8 cellular contexts compared by ENCODE assay signal in the genomic region with DNA sequence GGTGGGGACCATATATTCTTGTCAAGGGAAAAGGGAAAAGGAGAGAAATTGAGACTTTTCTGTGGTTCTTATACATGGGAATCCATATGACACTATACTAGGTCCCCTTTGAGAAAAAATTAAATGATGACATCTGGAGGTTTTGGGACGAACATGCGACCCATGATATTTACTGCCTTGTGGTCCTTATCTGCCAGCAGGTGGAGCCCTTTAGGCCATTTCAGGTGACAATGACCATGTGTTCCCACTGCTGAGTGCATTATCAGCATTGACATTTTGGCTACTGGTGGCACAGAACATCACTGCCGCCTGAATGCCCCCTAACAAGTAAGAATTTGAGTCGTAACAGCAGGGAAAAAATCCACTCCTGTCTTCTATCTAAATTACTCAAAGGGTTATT.
DNase-seq lines count a peak whose midpoint lies in the region; ATAC-seq, FAIRE-seq and TF ChIP-seq lines count a peak whose summit lies in the region.

No MANE protein-coding gene starts in this region.

- DNase-seq in SIG-M5 treated with dmso at 0.1 percent for 504 hours (lab: John Stamatoyannopoulos, UW; ENCODE audit: unreplicated experiment) (peak; percentile 43), SIG-M5 (lab: John Stamatoyannopoulos, UW) (no peak), RWPE1 (ENCODE audit: low spot score) (no peak), keratinocyte (ENCODE audit: low read depth, low spot score) (no peak), NCI-H446 treated with DMSO at 0.1 percent for 48 hours (lab: John Stamatoyannopoulos, UW) (no peak), lower leg skin (ENCODE audit: low spot score in 2 of 2) (no peak)

- H3K4me3 ChIP-seq in keratinocyte (ENCODE audit: control insufficient read depth in 2 of 3, extremely low read depth in 1 of 3, insufficient read depth in 2 of 3, low read depth in 1 of 3, low read length in 3 of 3) (no peak overlapping the region), lower leg skin (ENCODE audit: low read depth, poor library complexity, severe bottlenecking) (no peak overlapping the region)

- dilution Hi-C loops in keratinocyte (cut with MboI; ENCODE audit: extremely low pct_ligation_motif_present, low sequenced_read_pairs), result no loop called here

- intact Hi-C loops in lower leg skin (cut with DNase I; ENCODE audit: low total_unique reads), result no loop called here

- no peaks in the 10 kb centered on the region for H3K27me3 ChIP-seq in keratinocyte (ENCODE audit: control insufficient read depth, extremely low read depth, insufficient read depth, low read length)

- H3K27ac ChIP-seq in RWPE1 (no peak overlapping the region), keratinocyte (ENCODE audit: control insufficient read depth, insufficient read depth, low read length) (no peak overlapping the region)

- POLR2A ChIA-PET in RWPE1 (lab: Yijun Ruan, JAX; ENCODE audit: low non-redundant PET), result no interaction called here

- H2AFZ ChIP-seq in keratinocyte (ENCODE audit: control insufficient read depth, low read length), result no peak overlapping the region

- H3K9ac ChIP-seq in keratinocyte (ENCODE audit: control insufficient read depth, extremely low read depth, insufficient read depth, low read length), result no peak overlapping the region

- no peaks in the 10 kb centered on the region for H3K4me1 ChIP-seq in keratinocyte (ENCODE audit: control insufficient read depth, extremely low read depth, insufficient read depth, low read length)

- FAIRE-seq in keratinocyte (lab: Jason Lieb, UNC), result no peak

- no peak overlapping the region for H3K4me2 ChIP-seq in keratinocyte (ENCODE audit: control insufficient read depth, extremely low read depth, insufficient read depth, low read depth, low read length)

- 0 out of 2 replicates have a peak, but pooled peaks have one; percentile 13 for TF ChIP-seq CTCF in RWPE1 (conservative IDR thresholded peaks at IDR 0.05; ENCODE audit: low read depth)
- peak in 2 of 3 experiments; percentile 10 to 27 for TF ChIP-seq CTCF in keratinocyte (optimal IDR thresholded peaks at IDR 0.05 in 1 of 3, IDR thresholded peaks at IDR 0.05 in 1 of 3, conservative IDR thresholded peaks at IDR 0.05 in 1 of 3; ENCODE audit: extremely low read depth in 1 of 3, insufficient read depth in 2 of 3, low read length in 3 of 3)
- TF ChIP-seq CTCF in lower leg skin (IDR thresholded peaks at IDR 0.05), result no peak

- CTCF ChIA-PET in RWPE1 (lab: Yijun Ruan, JAX), result no interaction called here

- no peaks in the 10 kb centered on the region for H3K79me2 ChIP-seq in keratinocyte (ENCODE audit: control insufficient read depth, insufficient read depth, low read length)

- no peak for TF ChIP-seq POLR2A in lower leg skin (IDR thresholded peaks at IDR 0.05)

- WGBS in lower leg skin, 2 donors, result 74 to 76% methylated on average over 4 of the region's 4 CpGs

- H3K36me3 ChIP-seq in keratinocyte (ENCODE audit: control insufficient read depth in 2 of 2, extremely low read depth in 1 of 2, insufficient read depth in 2 of 2, low read length in 2 of 2), result no peaks in the 10 kb centered on the region

- H4K20me1 ChIP-seq in keratinocyte (ENCODE audit: control insufficient read depth, extremely low read depth, insufficient read depth, low read length), result no peaks in the 10 kb centered on the region

- H3K9me1 ChIP-seq in keratinocyte (ENCODE audit: control insufficient read depth, extremely low read depth, insufficient read depth, low read length), result no peaks in the 10 kb centered on the region

- no peaks in the 10 kb centered on the region for H3K9me3 ChIP-seq in keratinocyte (ENCODE audit: control insufficient read depth, low read depth, low read length)

- ATAC-seq in HG03354 (IDR thresholded peaks at IDR 0.05; ENCODE audit: poor library complexity, severe bottlenecking, unreplicated experiment), result peak; percentile 89
- no peak for ATAC-seq in GM21723 (IDR thresholded peaks at IDR 0.05; ENCODE audit: unreplicated experiment)

Comparison
In these comparisons a context has a peak if more than half of its experiments do, and no peak if none do; other contexts are left out.
1. CTCF ChIP-seq: peak in RWPE1 (single experiment) and keratinocyte (2 of 3); none in lower leg skin (0 of 3).